Comparison of ENCODE assay signal across 1 cellular context in the genomic region with DNA sequence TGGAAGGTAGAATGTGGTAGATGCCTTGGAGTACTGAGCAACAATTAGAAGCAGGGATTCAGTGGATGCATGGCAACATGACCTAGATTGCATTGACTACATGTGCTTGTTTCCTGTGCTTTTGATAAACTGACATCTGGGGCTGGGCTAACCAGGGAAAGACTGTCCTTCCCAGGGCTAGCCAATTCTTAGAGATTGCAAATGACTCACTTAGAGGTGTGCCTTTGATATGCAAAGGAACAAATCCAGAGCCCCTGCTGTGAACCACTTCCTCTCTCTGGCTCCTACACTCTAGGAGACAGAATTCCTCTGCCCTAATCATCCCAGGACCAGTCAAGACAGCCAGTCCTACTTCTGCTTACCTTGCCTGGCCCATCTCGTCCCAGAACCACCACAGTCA.
TF ChIP-seq lines count a peak whose summit lies in the region.

No MANE protein-coding gene starts in this region.

TF ChIP-seq in GM23338, 12 proteins besides CTCF, POLR2A, EP300 and RAD21 (continued from another document):
- TF ChIP-seq CREB1 (CRISPR knock-in tag; IDR thresholded peaks at IDR 0.05; ENCODE audit: low read depth), result peak; percentile 62; the same call in 1 of the 2 replicates
- TF ChIP-seq ZNF114 (CRISPR knock-in tag; IDR thresholded peaks at IDR 0.05), result 0 out of 2 replicates have a peak, but pooled peaks have one; percentile 44
- peak; percentile 77; the same call in 1 of the 2 replicates for TF ChIP-seq NANOG (IDR thresholded peaks at IDR 0.05; ENCODE audit: borderline replicate concordance)
- TF ChIP-seq, protein P1, sequence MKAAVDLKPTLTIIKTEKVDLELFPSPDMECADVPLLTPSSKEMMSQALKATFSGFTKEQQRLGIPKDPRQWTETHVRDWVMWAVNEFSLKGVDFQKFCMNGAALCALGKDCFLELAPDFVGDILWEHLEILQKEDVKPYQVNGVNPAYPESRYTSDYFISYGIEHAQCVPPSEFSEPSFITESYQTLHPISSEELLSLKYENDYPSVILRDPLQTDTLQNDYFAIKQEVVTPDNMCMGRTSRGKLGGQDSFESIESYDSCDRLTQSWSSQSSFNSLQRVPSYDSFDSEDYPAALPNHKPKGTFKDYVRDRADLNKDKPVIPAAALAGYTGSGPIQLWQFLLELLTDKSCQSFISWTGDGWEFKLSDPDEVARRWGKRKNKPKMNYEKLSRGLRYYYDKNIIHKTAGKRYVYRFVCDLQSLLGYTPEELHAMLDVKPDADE (IDR thresholded peaks at IDR 0.05), result peak; percentile 92
